Comparison of ENCODE assay signal across 19 cellular contexts in the genomic region with DNA sequence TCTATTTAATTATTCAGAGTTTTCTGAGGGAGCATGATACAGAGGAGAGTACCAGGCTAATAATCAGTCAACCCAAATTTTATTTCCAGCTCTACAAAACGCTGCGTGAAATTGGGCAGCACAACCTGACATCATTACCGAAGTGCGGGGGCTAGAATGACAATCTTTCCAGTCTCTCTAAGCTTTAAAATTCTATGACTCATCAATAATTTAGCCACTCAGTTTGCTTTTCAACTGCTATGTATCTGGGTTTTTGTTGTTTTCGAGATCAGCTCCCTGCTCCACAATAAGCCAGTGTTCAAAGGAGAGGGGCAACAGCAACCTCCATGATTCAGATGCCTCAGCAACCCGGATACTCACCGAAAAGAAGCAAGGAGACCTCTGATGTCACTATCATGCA. TPM values are rescaled to one million over a fixed set of nuclear protein-coding genes. Genes with fewer than 3 reads are reported as not detected.
DNase-seq lines count a peak whose midpoint lies in the region; ATAC-seq and TF ChIP-seq lines count a peak whose summit lies in the region.
"Had no signal": no experiment of that assay in that cellular context is flagged by ENCODE, and none has a peak within 500 bp of the region (broad histone marks: within the 10 kb centered on the region; RNA-seq: fewer than 3 reads in every experiment).

No MANE protein-coding gene starts in this region.

- TF ChIP-seq CTCF in WTC11 (IDR thresholded peaks at IDR 0.05), result no peak
- no peak for TF ChIP-seq CTCF in activated CD8-positive, alpha-beta T cell treated with anti-CD3 and anti-CD28 coated beads for 36 hours (IDR thresholded peaks at IDR 0.05)

- no peaks in the 10 kb centered on the region for H3K4me1 Mint-ChIP-seq in CD8-positive, alpha-beta memory T cell
- peaks cover 33% of the 10 kb centered on the region for H3K4me1 Mint-ChIP-seq in WTC11
- H3K4me1 Mint-ChIP-seq in activated CD8-positive, alpha-beta T cell treated with anti-CD3 and anti-CD28 coated beads for 36 hours (ENCODE audit: low read depth), result no peaks in the 10 kb centered on the region
- peaks cover 6% of the 10 kb centered on the region for H3K4me1 Mint-ChIP-seq in activated CD8-positive, alpha-beta T cell treated with anti-CD3 and anti-CD28 coated beads, Interleukin-2, amount 10 ng/mL, durations not matched to agents 7 days and 5 days (ENCODE audit: low read depth)
- H3K4me1 Mint-ChIP-seq: B cell had no signal

- H3K4me1 ChIP-seq in CD8-positive, alpha-beta memory T cell (ENCODE audit: insufficient read depth, low read length), result no peaks in the 10 kb centered on the region
- H3K4me1 ChIP-seq in iPS-20b (ENCODE audit: insufficient read depth, low read length) (peaks cover 23% of the 10 kb centered on the region), skeletal muscle tissue (ENCODE audit: control insufficient read depth in 3 of 3, insufficient read depth in 3 of 3, low read length in 3 of 3) (peaks cover 44 to 57% (median 49%) of the 10 kb centered on the region in 3 donors)

- CTCF ChIA-PET in CD8-positive, alpha-beta memory T cell (lab: Charles Lee), result no interaction called here
- CTCF ChIA-PET in WTC11 (lab: Charles Lee), result interaction anchor here (1.0 to 3.6 kb wide), 2 partner anchors 14 to 183 kb away, joined by 3 to 23 read pairs; partner anchors contain the start of gene SORT1
- CTCF ChIA-PET in activated CD8-positive, alpha-beta T cell treated with anti-CD3 and anti-CD28 coated beads for 36 hours (lab: Charles Lee), result interaction anchor here (1.6 to 11.3 kb wide), 2 partner anchors 12 to 16 kb away, joined by 5 to 56 read pairs; partner anchors contain the start of gene SORT1
- CTCF ChIA-PET in activated CD8-positive, alpha-beta T cell treated with anti-CD3 and anti-CD28 coated beads, Interleukin-2, amount 10 ng/mL, durations not matched to agents 7 days and 5 days (lab: Charles Lee), result no interaction called here

- POLR2A ChIA-PET in CD8-positive, alpha-beta memory T cell (lab: Charles Lee), result no interaction called here
- POLR2A ChIA-PET in WTC11 (lab: Charles Lee), result interaction anchor here (1.2 to 1.3 kb wide), 2 partner anchors 14 to 101 kb away, joined by 5 to 6 read pairs; partner anchors contain the start of genes PSRC1 and SORT1
- POLR2A ChIA-PET in activated CD8-positive, alpha-beta T cell treated with anti-CD3 and anti-CD28 coated beads for 36 hours (lab: Charles Lee), result no interaction called here
- POLR2A ChIA-PET in activated CD8-positive, alpha-beta T cell treated with anti-CD3 and anti-CD28 coated beads, Interleukin-2, amount 10 ng/mL, durations not matched to agents 7 days and 5 days (lab: Charles Lee), result no interaction called here

- no peak overlapping the region for H3K4me3 Mint-ChIP-seq in CD8-positive, alpha-beta memory T cell
- no peak overlapping the region for H3K4me3 Mint-ChIP-seq in WTC11
- H3K4me3 Mint-ChIP-seq in activated CD8-positive, alpha-beta T cell treated with anti-CD3 and anti-CD28 coated beads for 36 hours, result no peak overlapping the region
- no peak overlapping the region for H3K4me3 Mint-ChIP-seq in activated CD8-positive, alpha-beta T cell treated with anti-CD3 and anti-CD28 coated beads, Interleukin-2, amount 10 ng/mL, durations not matched to agents 7 days and 5 days
- H3K4me3 Mint-ChIP-seq: activated CD4-positive, alpha-beta T cell treated with anti-CD3 and anti-CD28 coated beads, Interleukin-2, amount 10 ng/mL, durations not matched to agents 7 days and 5 days; B cell had no signal

- no peaks in the 10 kb centered on the region for H3K36me3 Mint-ChIP-seq in CD8-positive, alpha-beta memory T cell
- peaks cover 10% of the 10 kb centered on the region for H3K36me3 Mint-ChIP-seq in WTC11
- no peaks in the 10 kb centered on the region for H3K36me3 Mint-ChIP-seq in activated CD8-positive, alpha-beta T cell treated with anti-CD3 and anti-CD28 coated beads for 36 hours (ENCODE audit: low read depth)
- no peaks in the 10 kb centered on the region for H3K36me3 Mint-ChIP-seq in activated CD8-positive, alpha-beta T cell treated with anti-CD3 and anti-CD28 coated beads, Interleukin-2, amount 10 ng/mL, durations not matched to agents 7 days and 5 days (ENCODE audit: low read depth)

- no peaks in the 10 kb centered on the region for H3K9me3 ChIP-seq in CD8-positive, alpha-beta memory T cell (ENCODE audit: low read length)
- no peaks in the 10 kb centered on the region for H3K9me3 ChIP-seq in iPS-20b (ENCODE audit: insufficient read depth, low read depth, low read length)
- H3K9me3 ChIP-seq in skeletal muscle tissue (ENCODE audit: control insufficient read depth in 3 of 3, low read length in 3 of 3), result no peaks in the 10 kb centered on the region

- DNase-seq in CD8-positive, alpha-beta memory T cell, result no peak
- no peak for DNase-seq in WTC11 (ENCODE audit: low spot score)
- no peak for DNase-seq in NK-92 treated with Interleukin-12 subunit alpha and Interleukin-12 subunit beta, amount 100 ng/mL, for 24 hours (lab: John Stamatoyannopoulos, UW)
- no peak for DNase-seq in activated CD8-positive, alpha-beta T cell treated with anti-CD3 and anti-CD28 coated beads for 36 hours
- no peak for DNase-seq in activated CD8-positive, alpha-beta T cell treated with anti-CD3 and anti-CD28 coated beads, Interleukin-2, amount 10 ng/mL, durations not matched to agents 7 days and 5 days
- DNase-seq in activated CD4-positive, alpha-beta T cell treated with anti-CD3 and anti-CD28 coated beads, Interleukin-2, amount 50 U/mL, for 4 hours, result no peak
- DNase-seq: activated CD4-positive, alpha-beta T cell treated with anti-CD3 and anti-CD28 coated beads, Interleukin-2, amount 10 ng/mL, durations not matched to agents 7 days and 5 days; DMS53; glutamatergic neuron; kidney glomerular epithelial cell; MM.1S; NCI-H2107; NCI-H82; stimulated activated naive CD8-positive, alpha-beta T cell treated with anti-CD3 and anti-CD28 coated beads, Interleukin-15, Interleukin-2, amounts not matched to agents 100 U/mL and 50 U/mL, for 24 hours; T-helper 9 cell had no signal

- no peak overlapping the region for H3K4me3 ChIP-seq in CD8-positive, alpha-beta memory T cell (ENCODE audit: low read length)
- H3K4me3 ChIP-seq in iPS-20b (ENCODE audit: low read length) (no peak overlapping the region), skeletal muscle tissue (ENCODE audit: low read length in 3 of 3) (peak overlapping the region in 2 of 3 donors; percentile 3 to 11)

- H3K27me3 ChIP-seq in CD8-positive, alpha-beta memory T cell (ENCODE audit: insufficient read depth, low read length, poor library complexity, severe bottlenecking), result no peaks in the 10 kb centered on the region
- H3K27me3 ChIP-seq in iPS-20b (ENCODE audit: insufficient read depth, low read length) (no peaks in the 10 kb centered on the region), skeletal muscle tissue (ENCODE audit: control insufficient read depth in 3 of 3, insufficient read depth in 3 of 3, low read length in 3 of 3) (no peaks in the 10 kb centered on the region)

- intact Hi-C loops in activated CD8-positive, alpha-beta T cell treated with anti-CD3 and anti-CD28 coated beads for 36 hours (cut with micrococcal nuclease), result no loop called here

- no peak for ATAC-seq in WTC11
- ATAC-seq in activated CD8-positive, alpha-beta T cell treated with anti-CD3 and anti-CD28 coated beads for 36 hours, result no peak
- ATAC-seq in activated CD8-positive, alpha-beta T cell treated with anti-CD3 and anti-CD28 coated beads, Interleukin-2, amount 10 ng/mL, durations not matched to agents 7 days and 5 days, result no peak
- ATAC-seq: sciatic nerve; stimulated activated naive CD8-positive, alpha-beta T cell treated with anti-CD3 and anti-CD28 coated beads, Interleukin-15, Interleukin-2, amounts not matched to agents 100 U/mL and 50 U/mL, for 24 hours had no signal

- peak overlapping the region; percentile 14; the same call in 1 of the 2 replicates for H3K9ac ChIP-seq in iPS-20b (ENCODE audit: low read depth, low read length)
- H3K9ac ChIP-seq in skeletal muscle tissue (ENCODE audit: low read depth in 1 of 3, low read length in 3 of 3), result no peak overlapping the region

- no peaks in the 10 kb centered on the region for H3K36me3 ChIP-seq in CD8-positive, alpha-beta memory T cell (ENCODE audit: insufficient read depth, low read length)
- H3K36me3 ChIP-seq in iPS-20b (ENCODE audit: insufficient read depth, low read depth, low read length) (no peaks in the 10 kb centered on the region; the same call in 1 of the 2 replicates), skeletal muscle tissue (ENCODE audit: control insufficient read depth in 3 of 3, insufficient read depth in 3 of 3, low read length in 3 of 3) (no peaks in the 10 kb centered on the region)

- peaks cover 5 to 6% of the 10 kb centered on the region in 2 donors for H3K27me3 Mint-ChIP-seq in CD8-positive, alpha-beta memory T cell
- no peaks in the 10 kb centered on the region for H3K27me3 Mint-ChIP-seq in WTC11 (ENCODE audit: low read depth)
- H3K27me3 Mint-ChIP-seq in activated CD8-positive, alpha-beta T cell treated with anti-CD3 and anti-CD28 coated beads for 36 hours, result peaks cover 1% of the 10 kb centered on the region
- peaks cover 8% of the 10 kb centered on the region for H3K27me3 Mint-ChIP-seq in activated CD8-positive, alpha-beta T cell treated with anti-CD3 and anti-CD28 coated beads, Interleukin-2, amount 10 ng/mL, durations not matched to agents 7 days and 5 days (ENCODE audit: low read depth)

- H3K9me3 Mint-ChIP-seq in CD8-positive, alpha-beta memory T cell, result no peaks in the 10 kb centered on the region
- H3K9me3 Mint-ChIP-seq in WTC11, result peaks cover 10% of the 10 kb centered on the region
- H3K9me3 Mint-ChIP-seq in activated CD8-positive, alpha-beta T cell treated with anti-CD3 and anti-CD28 coated beads for 36 hours, result no peaks in the 10 kb centered on the region
- no peaks in the 10 kb centered on the region for H3K9me3 Mint-ChIP-seq in activated CD8-positive, alpha-beta T cell treated with anti-CD3 and anti-CD28 coated beads, Interleukin-2, amount 10 ng/mL, durations not matched to agents 7 days and 5 days (ENCODE audit: insufficient read depth)
- H3K9me3 Mint-ChIP-seq: activated CD4-positive, alpha-beta T cell treated with anti-CD3 and anti-CD28 coated beads, Interleukin-2, amount 10 ng/mL, durations not matched to agents 7 days and 5 days had no signal

- no peak overlapping the region for H3K27ac Mint-ChIP-seq in CD8-positive, alpha-beta memory T cell
- H3K27ac Mint-ChIP-seq in WTC11, result peak overlapping the region; percentile 69
- H3K27ac Mint-ChIP-seq in activated CD8-positive, alpha-beta T cell treated with anti-CD3 and anti-CD28 coated beads for 36 hours, result no peak overlapping the region
- H3K27ac Mint-ChIP-seq in activated CD8-positive, alpha-beta T cell treated with anti-CD3 and anti-CD28 coated beads, Interleukin-2, amount 10 ng/mL, durations not matched to agents 7 days and 5 days, result no peak overlapping the region
- H3K27ac Mint-ChIP-seq: activated CD4-positive, alpha-beta T cell treated with anti-CD3 and anti-CD28 coated beads, Interleukin-2, amount 10 ng/mL, durations not matched to agents 7 days and 5 days; B cell had no signal

- H3K27ac ChIP-seq in CD8-positive, alpha-beta memory T cell (ENCODE audit: low read depth, low read length), result peak overlapping the region; percentile 32
- no peak overlapping the region for H3K27ac ChIP-seq in iPS-20b (ENCODE audit: low read length)
- peak overlapping the region; percentile 9 for H3K27ac ChIP-seq in skeletal muscle tissue (ENCODE audit: low read depth, low read length)

RNA-seq across cellular contexts. Expression of gene SORT1, which starts 13.9 kb away (rescaled TPM):
- total RNA-seq in CD8-positive, alpha-beta memory T cell, result 1 to 10 TPM; 3.0 to 3.9 TPM
- 0.16 TPM for polyA plus RNA-seq in CD8-positive, alpha-beta memory T cell
- total RNA-seq in WTC11 (2021), result 50.2 to 60.8 TPM (median 55.9 TPM) in 3 replicates
- 22.4 TPM for total RNA-seq in skeletal muscle tissue
- total RNA-seq in activated CD8-positive, alpha-beta T cell treated with anti-CD3 and anti-CD28 coated beads for 36 hours, result 1 to 10 TPM; 2.5 to 3.2 TPM
- total RNA-seq in activated CD8-positive, alpha-beta T cell treated with anti-CD3 and anti-CD28 coated beads, Interleukin-2, amount 10 ng/mL, durations not matched to agents 7 days and 5 days, result 10 to 100 TPM; 10.8 to 14.0 TPM

RNA-seq across cellular contexts. Expression of gene PSMA5, which starts 42.4 kb away (rescaled TPM):
- total RNA-seq in CD8-positive, alpha-beta memory T cell, result 100 to 1,000 TPM; 207 to 238 TPM
- polyA plus RNA-seq in CD8-positive, alpha-beta memory T cell, result 120 TPM
- total RNA-seq in WTC11 (2021) (115 to 150 TPM (median 119 TPM) in 3 replicates), skeletal muscle tissue (28.2 TPM)
- 100 to 1,000 TPM; 192 to 210 TPM for total RNA-seq in activated CD8-positive, alpha-beta T cell treated with anti-CD3 and anti-CD28 coated beads for 36 hours
- total RNA-seq in activated CD8-positive, alpha-beta T cell treated with anti-CD3 and anti-CD28 coated beads, Interleukin-2, amount 10 ng/mL, durations not matched to agents 7 days and 5 days, result 100 to 1,000 TPM; 174 to 189 TPM

Comparison
In these comparisons a context has a peak if more than half of its experiments do, and no peak if none do; other contexts are left out.
1. CTCF ChIA-PET loops: an anchor here in WTC11 (1.0 to 3.6 kb wide) and activated CD8-positive, alpha-beta T cell treated with anti-CD3 and anti-CD28 coated beads for 36 hours (1.6 to 11.3 kb wide); none called in CD8-positive, alpha-beta memory T cell and activated CD8-positive, alpha-beta T cell treated with anti-CD3 and anti-CD28 coated beads, Interleukin-2, amount 10 ng/mL, durations not matched to agents 7 days and 5 days.
2. H3K4me3 ChIP-seq: peak in skeletal muscle tissue (2 of 3); none in CD8-positive, alpha-beta memory T cell (single experiment) and iPS-20b (single experiment).